1 cellular context compared by ENCODE assay signal in the genomic region with DNA sequence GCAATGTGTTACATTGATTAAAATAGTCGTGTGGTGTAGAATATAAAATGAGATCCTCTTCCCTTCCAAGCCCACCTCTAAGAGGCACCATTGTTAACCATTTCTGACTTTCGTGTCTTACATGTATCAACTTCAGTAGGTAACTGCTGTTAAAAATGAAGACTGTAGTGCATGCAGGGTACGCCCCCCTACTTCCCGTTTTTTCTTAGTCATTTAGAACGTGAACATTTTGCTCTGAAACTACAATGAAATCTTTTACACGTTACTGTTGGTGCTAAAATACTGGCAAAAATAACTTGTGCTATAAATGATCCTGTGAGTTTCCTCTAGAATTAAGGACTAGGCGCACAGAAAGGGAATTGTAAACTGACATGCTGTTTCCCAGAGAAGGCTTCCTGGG.
TF ChIP-seq lines count a peak whose summit lies in the region.

No MANE protein-coding gene starts in this region.

TF ChIP-seq in HCT116, 20 proteins besides CTCF, POLR2A, EP300 and RAD21 (continued from another document):
- TF ChIP-seq, protein P1, sequence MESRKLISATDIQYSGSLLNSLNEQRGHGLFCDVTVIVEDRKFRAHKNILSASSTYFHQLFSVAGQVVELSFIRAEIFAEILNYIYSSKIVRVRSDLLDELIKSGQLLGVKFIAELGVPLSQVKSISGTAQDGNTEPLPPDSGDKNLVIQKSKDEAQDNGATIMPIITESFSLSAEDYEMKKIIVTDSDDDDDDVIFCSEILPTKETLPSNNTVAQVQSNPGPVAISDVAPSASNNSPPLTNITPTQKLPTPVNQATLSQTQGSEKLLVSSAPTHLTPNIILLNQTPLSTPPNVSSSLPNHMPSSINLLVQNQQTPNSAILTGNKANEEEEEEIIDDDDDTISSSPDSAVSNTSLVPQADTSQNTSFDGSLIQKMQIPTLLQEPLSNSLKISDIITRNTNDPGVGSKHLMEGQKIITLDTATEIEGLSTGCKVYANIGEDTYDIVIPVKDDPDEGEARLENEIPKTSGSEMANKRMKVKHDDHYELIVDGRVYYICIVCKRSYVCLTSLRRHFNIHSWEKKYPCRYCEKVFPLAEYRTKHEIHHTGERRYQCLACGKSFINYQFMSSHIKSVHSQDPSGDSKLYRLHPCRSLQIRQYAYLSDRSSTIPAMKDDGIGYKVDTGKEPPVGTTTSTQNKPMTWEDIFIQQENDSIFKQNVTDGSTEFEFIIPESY (IDR thresholded peaks at IDR 0.05; ENCODE audit: extremely low read depth, insufficient replicate concordance, low read length): no peak
- TF ChIP-seq ZFX (IDR thresholded peaks at IDR 0.05) (no peak), EZH2phosphoT487 (IDR thresholded peaks at IDR 0.05; ENCODE audit: borderline replicate concordance) (no peak), FOSL1 (IDR thresholded peaks at IDR 0.05; ENCODE audit: low read depth) (no peak), SIN3A (IDR thresholded peaks at IDR 0.05; ENCODE audit: low read depth) (no peak), EZH2 (IDR thresholded peaks at IDR 0.05) (no peak), JUND (IDR thresholded peaks at IDR 0.05) (no peak), EGR1 (IDR thresholded peaks at IDR 0.05; ENCODE audit: low read depth) (no peak), ELF1 (IDR thresholded peaks at IDR 0.05; ENCODE audit: borderline replicate concordance, low read depth) (no peak), YY1 (IDR thresholded peaks at IDR 0.05; ENCODE audit: extremely low read depth, insufficient replicate concordance, low read depth, low read length) (no peak), SRF (IDR thresholded peaks at IDR 0.05; ENCODE audit: low read depth) (no peak)
- TF ChIP-seq, protein P2, sequence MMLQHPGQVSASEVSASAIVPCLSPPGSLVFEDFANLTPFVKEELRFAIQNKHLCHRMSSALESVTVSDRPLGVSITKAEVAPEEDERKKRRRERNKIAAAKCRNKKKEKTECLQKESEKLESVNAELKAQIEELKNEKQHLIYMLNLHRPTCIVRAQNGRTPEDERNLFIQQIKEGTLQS (IDR thresholded peaks at IDR 0.05): no peak
- TF ChIP-seq, protein P3, sequence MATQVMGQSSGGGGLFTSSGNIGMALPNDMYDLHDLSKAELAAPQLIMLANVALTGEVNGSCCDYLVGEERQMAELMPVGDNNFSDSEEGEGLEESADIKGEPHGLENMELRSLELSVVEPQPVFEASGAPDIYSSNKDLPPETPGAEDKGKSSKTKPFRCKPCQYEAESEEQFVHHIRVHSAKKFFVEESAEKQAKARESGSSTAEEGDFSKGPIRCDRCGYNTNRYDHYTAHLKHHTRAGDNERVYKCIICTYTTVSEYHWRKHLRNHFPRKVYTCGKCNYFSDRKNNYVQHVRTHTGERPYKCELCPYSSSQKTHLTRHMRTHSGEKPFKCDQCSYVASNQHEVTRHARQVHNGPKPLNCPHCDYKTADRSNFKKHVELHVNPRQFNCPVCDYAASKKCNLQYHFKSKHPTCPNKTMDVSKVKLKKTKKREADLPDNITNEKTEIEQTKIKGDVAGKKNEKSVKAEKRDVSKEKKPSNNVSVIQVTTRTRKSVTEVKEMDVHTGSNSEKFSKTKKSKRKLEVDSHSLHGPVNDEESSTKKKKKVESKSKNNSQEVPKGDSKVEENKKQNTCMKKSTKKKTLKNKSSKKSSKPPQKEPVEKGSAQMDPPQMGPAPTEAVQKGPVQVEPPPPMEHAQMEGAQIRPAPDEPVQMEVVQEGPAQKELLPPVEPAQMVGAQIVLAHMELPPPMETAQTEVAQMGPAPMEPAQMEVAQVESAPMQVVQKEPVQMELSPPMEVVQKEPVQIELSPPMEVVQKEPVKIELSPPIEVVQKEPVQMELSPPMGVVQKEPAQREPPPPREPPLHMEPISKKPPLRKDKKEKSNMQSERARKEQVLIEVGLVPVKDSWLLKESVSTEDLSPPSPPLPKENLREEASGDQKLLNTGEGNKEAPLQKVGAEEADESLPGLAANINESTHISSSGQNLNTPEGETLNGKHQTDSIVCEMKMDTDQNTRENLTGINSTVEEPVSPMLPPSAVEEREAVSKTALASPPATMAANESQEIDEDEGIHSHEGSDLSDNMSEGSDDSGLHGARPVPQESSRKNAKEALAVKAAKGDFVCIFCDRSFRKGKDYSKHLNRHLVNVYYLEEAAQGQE (IDR thresholded peaks at IDR 0.05; ENCODE audit: low read depth): no peak
